Comparison of ENCODE assay signal across 2 cellular contexts in the genomic region with DNA sequence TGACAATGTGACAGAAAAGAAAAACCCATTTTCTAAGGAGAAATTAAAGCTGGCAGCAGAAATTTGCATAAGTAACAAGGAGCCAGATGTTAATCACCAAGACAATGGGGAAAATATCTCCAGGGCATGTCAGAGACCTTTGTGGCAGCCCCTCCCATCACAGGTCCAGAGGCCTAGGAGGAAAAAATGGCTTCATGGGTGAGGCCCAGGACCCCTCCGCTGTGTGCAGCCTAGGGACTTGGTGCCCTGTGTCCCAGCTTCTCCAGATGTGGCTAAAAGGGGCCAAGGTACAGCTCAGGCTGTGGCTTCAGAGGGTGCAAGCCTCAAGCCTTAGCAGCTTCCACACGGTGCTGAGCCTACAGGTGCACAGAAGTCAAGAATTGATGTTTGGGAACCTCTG.
TF ChIP-seq lines count a peak whose summit lies in the region.

No MANE protein-coding gene starts in this region.

TF ChIP-seq in A549, 52 proteins besides CTCF, POLR2A, EP300 and RAD21:
- TF ChIP-seq ZFP36 (IDR thresholded peaks at IDR 0.05; ENCODE audit: borderline replicate concordance, partially characterized antibody) = peak; percentile 34

TF ChIP-seq in HEK293, 187 proteins besides CTCF, POLR2A, EP300 and RAD21:
- peak; percentile 98 for TF ChIP-seq ZNF585B (tag by site-specific recombination; IDR thresholded peaks at IDR 0.05)
- TF ChIP-seq TRIM28 (IDR thresholded peaks at IDR 0.05; ENCODE audit: borderline replicate concordance, low read length) = peak; percentile 21; the same call in 1 of the 2 replicates
TF ChIP-seq in HEK293: peak in this region for 2; not testable (repeated sequence) for 185.
